In the genomic region with DNA sequence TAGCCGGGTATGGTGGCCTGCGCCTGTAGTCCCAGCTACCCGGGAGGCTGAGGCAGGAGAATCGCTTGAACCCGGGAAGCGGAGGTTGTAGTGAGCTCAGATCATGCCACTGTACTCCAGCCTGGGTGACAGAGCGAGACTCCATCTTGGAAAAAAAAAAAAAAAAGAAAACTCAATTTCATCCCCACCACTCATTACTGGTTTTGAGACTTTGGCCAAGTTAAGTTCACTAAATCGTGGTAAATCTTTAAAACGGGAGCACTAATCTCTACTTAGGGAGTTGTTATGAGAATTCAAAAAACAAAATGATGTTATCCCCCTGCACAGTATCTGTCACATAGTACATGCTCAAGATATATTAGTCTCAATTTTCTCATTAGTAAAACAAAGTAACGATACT, we compare ENCODE assay signal across 7 cellular contexts. TPM values are rescaled to one million over a fixed set of nuclear protein-coding genes. Genes with fewer than 3 reads are reported as not detected.
DNase-seq lines count a peak whose midpoint lies in the region; ATAC-seq and TF ChIP-seq lines count a peak whose summit lies in the region.
"Not testable (repeated sequence)": the region's sequence is repeated elsewhere in the genome, so short reads cannot be mapped to it uniquely, and the experiment has no call there.

No MANE protein-coding gene starts in this region.

- not testable (repeated sequence) for H2AK5ac ChIP-seq in mesendoderm (ENCODE audit: low read length)

- H4K20me1 ChIP-seq in GM23248 (ENCODE audit: insufficient read depth); OCI-LY1 (ENCODE audit: insufficient read depth, low read length); mammary epithelial cell (ENCODE audit: insufficient read depth, low read length): not testable (repeated sequence)

- H3K4me3 ChIP-seq in GM23248 (peak overlapping the region; percentile 97), OCI-LY1 (ENCODE audit: low read depth, low read length, poor library complexity, severe bottlenecking) (peak overlapping the region; percentile 90), mammary epithelial cell (replicated peaks in 1 of 3; ENCODE audit: insufficient read depth in 1 of 3, low read depth in 2 of 3, low read length in 3 of 3) (peak overlapping the region; percentile 68 to 85 (median 75)), fibroblast of villous mesenchyme (ENCODE audit: low read depth, low read length) (peak overlapping the region; percentile 81), sigmoid colon (peak overlapping the region in 3 of 4 donors; percentile 66 to 83 (median 77))
- not testable (repeated sequence) for H3K4me3 ChIP-seq in mesendoderm (ENCODE audit: low read length)

- H3K56ac ChIP-seq in mesendoderm (ENCODE audit: low read length) = not testable (repeated sequence)

- BruUV-seq in mammary epithelial cell (replicated peaks; lab: Mats Ljungman, UMichigan) = not testable (repeated sequence)

- not testable (repeated sequence) for H3K9me2 ChIP-seq in GM23248 (ENCODE audit: insufficient read depth); OCI-LY1 (ENCODE audit: low read depth, low read length)

- peak overlapping the region; percentile 94 for H3K27ac Mint-ChIP-seq in activated CD8-positive, alpha-beta T cell treated with anti-CD3 and anti-CD28 coated beads, Interleukin-2, amount 10 ng/mL, durations not matched to agents 7 days and 5 days

- not testable (repeated sequence) for TF ChIP-seq EP300 in sigmoid colon (IDR thresholded peaks at IDR 0.05)

- not testable (repeated sequence) for TF ChIP-seq CTCF in OCI-LY1 (IDR thresholded peaks at IDR 0.05; ENCODE audit: low read length); mammary epithelial cell (conservative IDR thresholded peaks at IDR 0.05 in 1 of 2, IDR thresholded peaks at IDR 0.05 in 1 of 2; ENCODE audit: extremely low read depth in 1 of 2, insufficient read depth in 1 of 2, low read depth in 1 of 2, low read length in 2 of 2); fibroblast of villous mesenchyme (IDR thresholded peaks at IDR 0.05; ENCODE audit: insufficient read depth, low read depth, low read length); sigmoid colon (IDR thresholded peaks at IDR 0.05)

- peaks cover 26% of the 10 kb centered on the region for H3K36me3 Mint-ChIP-seq in activated CD8-positive, alpha-beta T cell treated with anti-CD3 and anti-CD28 coated beads, Interleukin-2, amount 10 ng/mL, durations not matched to agents 7 days and 5 days (ENCODE audit: low read depth)

- H2AFZ ChIP-seq in GM23248 = peak overlapping the region; percentile 96; the same call in 1 of the 2 replicates
- H2AFZ ChIP-seq in OCI-LY1 (ENCODE audit: low read length); mammary epithelial cell (ENCODE audit: low read depth, low read length): not testable (repeated sequence)

- dilution Hi-C loops in mammary epithelial cell (cut with HindIII; ENCODE audit: low sequenced_read_pairs) = not testable (repeated sequence)

- not testable (repeated sequence) for H3K23ac ChIP-seq in mesendoderm (ENCODE audit: low read length)

- H2BK15ac ChIP-seq in mesendoderm (replicated peaks; ENCODE audit: low read depth) = not testable (repeated sequence)

- 0 out of 2 replicates have a peak overlapping the region, but pooled peaks have one; percentile 46 for H3K27ac ChIP-seq in GM23248
- H3K27ac ChIP-seq in OCI-LY1 (ENCODE audit: low read depth, low read length, poor library complexity, severe bottlenecking); mesendoderm (ENCODE audit: low read depth, low read length); sigmoid colon: not testable (repeated sequence)
- H3K27ac ChIP-seq in mammary epithelial cell (ENCODE audit: insufficient read depth, low read depth, low read length) = peak overlapping the region; percentile 72

- H3K4me2 ChIP-seq in GM23248 (ENCODE audit: unreplicated experiment) (peak overlapping the region; percentile 90), OCI-LY1 (ENCODE audit: low read length) (peak overlapping the region; percentile 91), mammary epithelial cell (ENCODE audit: insufficient read depth, low read depth, low read length) (peak overlapping the region; percentile 84), mesendoderm (ENCODE audit: low read length) (peak overlapping the region; percentile 17)

- not testable (repeated sequence) for H4K8ac ChIP-seq in mesendoderm (ENCODE audit: low read depth, low read length)

- not testable (repeated sequence) for H3K9me3 Mint-ChIP-seq in activated CD8-positive, alpha-beta T cell treated with anti-CD3 and anti-CD28 coated beads, Interleukin-2, amount 10 ng/mL, durations not matched to agents 7 days and 5 days (ENCODE audit: insufficient read depth)

- not testable (repeated sequence) for H3K4ac ChIP-seq in mesendoderm (ENCODE audit: low read depth, low read length)

- not testable (repeated sequence) for H2BK5ac ChIP-seq in mesendoderm (ENCODE audit: low read length)

- H3K4me1 Mint-ChIP-seq in activated CD8-positive, alpha-beta T cell treated with anti-CD3 and anti-CD28 coated beads, Interleukin-2, amount 10 ng/mL, durations not matched to agents 7 days and 5 days (ENCODE audit: low read depth) = peaks cover 28% of the 10 kb centered on the region

- POLR2A ChIA-PET in activated CD8-positive, alpha-beta T cell treated with anti-CD3 and anti-CD28 coated beads, Interleukin-2, amount 10 ng/mL, durations not matched to agents 7 days and 5 days (lab: Charles Lee) = interaction anchor here (3.3 kb wide), 1 partner anchor 27 kb away, joined by 24 read pairs; the partner anchor contains the start of gene LATS1

- CTCF ChIA-PET in activated CD8-positive, alpha-beta T cell treated with anti-CD3 and anti-CD28 coated beads, Interleukin-2, amount 10 ng/mL, durations not matched to agents 7 days and 5 days (lab: Charles Lee) = interaction anchor here (1.7 to 2.4 kb wide), 5 partner anchors 10 to 27 kb away, joined by 3 to 10 read pairs (median 6); partner anchors contain the start of gene LATS1
- CTCF ChIA-PET in mammary epithelial cell (lab: Charles Lee; ENCODE audit: low non-redundant PET) = not testable (repeated sequence)

- not testable (repeated sequence) for H3K18ac ChIP-seq in mesendoderm (ENCODE audit: low read length)

- H3K79me1 ChIP-seq in mesendoderm (ENCODE audit: low read length) = not testable (repeated sequence)

- H3K27me3 ChIP-seq in GM23248 (replicated peaks; ENCODE audit: insufficient read depth); OCI-LY1 (ENCODE audit: insufficient read depth, low read length); mammary epithelial cell (ENCODE audit: insufficient read depth, low read length); mesendoderm (ENCODE audit: insufficient read depth, low read length, poor library complexity); sigmoid colon: not testable (repeated sequence)

- H3K9ac ChIP-seq in GM23248 = peak overlapping the region; percentile 90
- H3K9ac ChIP-seq in OCI-LY1 (ENCODE audit: low read length) = peak overlapping the region; percentile 85
- H3K9ac ChIP-seq in mammary epithelial cell (ENCODE audit: insufficient read depth, low read length) = peak overlapping the region; percentile 92
- peak overlapping the region; percentile 92 for H3K9ac ChIP-seq in mesendoderm (ENCODE audit: low read length)

- H3F3A ChIP-seq in GM23248 (ENCODE audit: insufficient read depth); OCI-LY1 (ENCODE audit: insufficient read depth, low read length): not testable (repeated sequence)

- DNase-seq in GM23248; activated CD8-positive, alpha-beta T cell treated with anti-CD3 and anti-CD28 coated beads, Interleukin-2, amount 10 ng/mL, durations not matched to agents 7 days and 5 days; mammary epithelial cell; fibroblast of villous mesenchyme (ENCODE audit: low read depth); mesendoderm; sigmoid colon: not testable (repeated sequence)

- peak overlapping the region; percentile 98 for H3K4me3 Mint-ChIP-seq in activated CD8-positive, alpha-beta T cell treated with anti-CD3 and anti-CD28 coated beads, Interleukin-2, amount 10 ng/mL, durations not matched to agents 7 days and 5 days

- not testable (repeated sequence) for TF ChIP-seq POLR2A in sigmoid colon (IDR thresholded peaks at IDR 0.05)

- H3K36me3 ChIP-seq in GM23248 (ENCODE audit: low read depth) = 0 out of 2 replicates have a peak, but pooled peaks cover 19% of the 10 kb centered on the region
- peaks cover 34% of the 10 kb centered on the region for H3K36me3 ChIP-seq in OCI-LY1 (ENCODE audit: insufficient read depth, low read length)
- not testable (repeated sequence) for H3K36me3 ChIP-seq in mammary epithelial cell (ENCODE audit: insufficient read depth, low read length); mesendoderm (ENCODE audit: control insufficient read depth, insufficient read depth, low read length)
- peaks cover 9 to 37% (median 13%) of the 10 kb centered on the region in 4 donors for H3K36me3 ChIP-seq in sigmoid colon

- not testable (repeated sequence) for H4K5ac ChIP-seq in mesendoderm (ENCODE audit: low read length)

- not testable (repeated sequence) for ATAC-seq in activated CD8-positive, alpha-beta T cell treated with anti-CD3 and anti-CD28 coated beads, Interleukin-2, amount 10 ng/mL, durations not matched to agents 7 days and 5 days

- H3K79me2 ChIP-seq in GM23248 (ENCODE audit: insufficient read depth) (peaks cover 42% of the 10 kb centered on the region), OCI-LY1 (ENCODE audit: insufficient read depth, low read length) (peaks cover 15% of the 10 kb centered on the region), mammary epithelial cell (ENCODE audit: insufficient read depth, low read length) (peaks cover 38% of the 10 kb centered on the region), mesendoderm (ENCODE audit: control insufficient read depth, insufficient read depth, low read length) (peaks cover 12% of the 10 kb centered on the region)

- not testable (repeated sequence) for H3K27me3 Mint-ChIP-seq in activated CD8-positive, alpha-beta T cell treated with anti-CD3 and anti-CD28 coated beads, Interleukin-2, amount 10 ng/mL, durations not matched to agents 7 days and 5 days (ENCODE audit: low read depth)

- intact Hi-C loops in mammary epithelial cell (cut with micrococcal nuclease) = not testable (repeated sequence)
- intact Hi-C loops in sigmoid colon (cut with DNase I) = loop anchor here (10.0 kb wide), 1 partner anchor 180 kb away; the partner anchor contains the start of gene GINM1

- not testable (repeated sequence) for H3K9me3 ChIP-seq in GM23248 (ENCODE audit: low read depth); OCI-LY1 (ENCODE audit: low read length); mammary epithelial cell (replicated peaks; ENCODE audit: insufficient read depth, low read length); sigmoid colon

- 73 to 74% methylated on average over 10 of the region's 10 CpGs for WGBS in GM23248 (ENCODE audit: low coverage in 1 of 2, low lambda C conversion rate in 2 of 2, missing lambda C conversion rate in 2 of 2), 2 experiments
- 74% methylated on average over 9 of the region's 10 CpGs for WGBS in mammary epithelial cell (ENCODE audit: low coverage, missing lambda C conversion rate)
- no CpG with 5 or more reads among the region's 10 CpGs for WGBS in mesendoderm (ENCODE audit: extremely low coverage, insufficient coverage, low lambda C conversion rate)
- 62 to 88% methylated on average over 10 of the region's 10 CpGs for WGBS in sigmoid colon, 2 donors

- H3K4me1 ChIP-seq in GM23248 (ENCODE audit: insufficient read depth) = 0 out of 2 replicates have a peak, but pooled peaks cover 14% of the 10 kb centered on the region
- H3K4me1 ChIP-seq in OCI-LY1 (ENCODE audit: insufficient read depth, low read length, severe bottlenecking) = peaks cover 21% of the 10 kb centered on the region
- not testable (repeated sequence) for H3K4me1 ChIP-seq in mammary epithelial cell (ENCODE audit: insufficient read depth, low read length); mesendoderm (ENCODE audit: control insufficient read depth, low read depth, low read length)
- peaks cover 0 to 26% (median 16%) of the 10 kb centered on the region in 4 donors for H3K4me1 ChIP-seq in sigmoid colon

- not testable (repeated sequence) for H2BK120ac ChIP-seq in mesendoderm (ENCODE audit: low read depth, low read length)

- in situ Hi-C loops in GM23248 (cut with MboI); mammary epithelial cell (cut with MboI; ENCODE audit: low sequenced_read_pairs in 2 of 2): not testable (repeated sequence)

RNA-seq across cellular contexts. Expression of gene NUP43, which starts 1.1 kb away (rescaled TPM):
- total RNA-seq in GM23248 (2014; rRNA removed; shearing (Covaris generic)) = 35.8 and 58.0 TPM in 2 replicates
- 16.1 and 16.4 TPM in 2 replicates for polyA plus RNA-seq in GM23248 (2016; fragmentation: Nextera tagmentation; extraction: Ambion mirVana)
- total RNA-seq in activated CD8-positive, alpha-beta T cell treated with anti-CD3 and anti-CD28 coated beads, Interleukin-2, amount 10 ng/mL, durations not matched to agents 7 days and 5 days = 10 to 100 TPM; 67.7 to 69.4 TPM
- total RNA-seq in mammary epithelial cell = 10 to 100 TPM; 29.8 to 51.4 TPM
- polyA plus RNA-seq in mammary epithelial cell = 16.7 TPM
- 69.3 TPM for polyA minus RNA-seq in mammary epithelial cell
- 26.4 and 40.6 TPM in 2 replicates for total RNA-seq in fibroblast of villous mesenchyme
- polyA plus RNA-seq in mesendoderm (2013, experiment 1 of 2) = 26.9 TPM
- 27.5 TPM for polyA plus RNA-seq in mesendoderm (2013, experiment 2 of 2)
- 10 to 100 TPM; 18.3 to 56.3 (median 33.3) TPM for total RNA-seq in sigmoid colon
- 10 to 100 TPM in 1 of 3 donors, 1 to 10 TPM in 2; 3.0 to 13.0 (median 4.2) TPM for polyA plus RNA-seq in sigmoid colon

RNA-seq across cellular contexts. Expression of gene PCMT1, which starts 4.3 kb away (rescaled TPM):
- total RNA-seq in GM23248 (2014; rRNA removed; shearing (Covaris generic)) = 132 and 165 TPM in 2 replicates
- 183 and 184 TPM in 2 replicates for polyA plus RNA-seq in GM23248 (2016; fragmentation: Nextera tagmentation; extraction: Ambion mirVana)
- 100 to 1,000 TPM; 102 to 104 TPM for total RNA-seq in activated CD8-positive, alpha-beta T cell treated with anti-CD3 and anti-CD28 coated beads, Interleukin-2, amount 10 ng/mL, durations not matched to agents 7 days and 5 days
- 100 to 1,000 TPM; 122 to 124 TPM for total RNA-seq in mammary epithelial cell
- 176 TPM for polyA plus RNA-seq in mammary epithelial cell
- polyA minus RNA-seq in mammary epithelial cell = 104 TPM
- 112 and 126 TPM in 2 replicates for total RNA-seq in fibroblast of villous mesenchyme
- 97.0 TPM for polyA plus RNA-seq in mesendoderm (2013, experiment 1 of 2)
- 98.3 TPM for polyA plus RNA-seq in mesendoderm (2013, experiment 2 of 2)
- 100 to 1,000 TPM in 1 of 4 donors, 10 to 100 TPM in 3; 74.0 to 117 (median 96.0) TPM for total RNA-seq in sigmoid colon
- polyA plus RNA-seq in sigmoid colon = 10 to 100 TPM; 33.0 to 64.4 (median 49.0) TPM

RNA-seq across cellular contexts. Expression of gene LATS1, which starts 27.4 kb away (rescaled TPM):
- 18.1 and 20.2 TPM in 2 replicates for total RNA-seq in GM23248 (2014; rRNA removed; shearing (Covaris generic))
- polyA plus RNA-seq in GM23248 (2016; fragmentation: Nextera tagmentation; extraction: Ambion mirVana) (11.5 and 12.8 TPM in 2 replicates), mammary epithelial cell (12.6 TPM), sigmoid colon (1 to 10 TPM; 3.6 to 8.0 (median 4.9) TPM)
- total RNA-seq in activated CD8-positive, alpha-beta T cell treated with anti-CD3 and anti-CD28 coated beads, Interleukin-2, amount 10 ng/mL, durations not matched to agents 7 days and 5 days = 10 to 100 TPM; 33.2 to 33.9 TPM
- total RNA-seq in mammary epithelial cell (10 to 100 TPM; 19.8 to 26.6 TPM), fibroblast of villous mesenchyme (20.6 and 25.9 TPM in 2 replicates), sigmoid colon (10 to 100 TPM; 23.8 to 31.6 (median 25.2) TPM)
- 24.8 TPM for polyA minus RNA-seq in mammary epithelial cell
- 15.9 TPM for polyA plus RNA-seq in mesendoderm (2013, experiment 1 of 2)
- 15.9 TPM for polyA plus RNA-seq in mesendoderm (2013, experiment 2 of 2)

Comparison
In these comparisons a context has a peak if more than half of its experiments do, and no peak if none do; other contexts are left out.
1. H3K4me2 ChIP-seq: peak in every context shown above with its lines; median percentile 91 in OCI-LY1; 90 in GM23248; 84 in mammary epithelial cell; 17 in mesendoderm.